ENCODE assay signal across 1 cellular context in the genomic region with DNA sequence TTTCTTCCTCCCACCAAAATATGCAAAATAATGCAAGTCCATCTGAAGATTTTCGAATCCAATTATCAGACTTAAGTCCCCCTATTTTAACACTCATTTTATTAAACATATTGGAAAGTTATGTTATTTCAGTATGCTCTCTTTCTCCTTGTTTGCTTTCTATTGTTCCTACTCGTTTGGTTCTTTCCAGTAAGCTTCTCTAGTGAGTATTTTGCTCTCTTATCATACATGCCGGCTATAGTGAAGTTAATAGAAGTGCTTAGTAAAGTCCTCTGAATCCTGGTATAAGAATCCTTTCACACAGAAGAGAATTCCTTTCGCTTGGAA.
TF ChIP-seq lines count a peak whose summit lies in the region.

No MANE protein-coding gene starts in this region.

TF ChIP-seq in endothelial cell of umbilical vein, 7 proteins besides CTCF, POLR2A, EP300 and RAD21:
- TF ChIP-seq FOS (IDR thresholded peaks at IDR 0.05; ENCODE audit: borderline replicate concordance, insufficient read depth, low read length) = no peak
- TF ChIP-seq, protein P1, sequence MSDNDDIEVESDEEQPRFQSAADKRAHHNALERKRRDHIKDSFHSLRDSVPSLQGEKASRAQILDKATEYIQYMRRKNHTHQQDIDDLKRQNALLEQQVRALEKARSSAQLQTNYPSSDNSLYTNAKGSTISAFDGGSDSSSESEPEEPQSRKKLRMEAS (IDR thresholded peaks at IDR 0.05; ENCODE audit: insufficient read depth, insufficient read length) = no peak
TF ChIP-seq in endothelial cell of umbilical vein: peak in this region for 0.
